In the genomic region with DNA sequence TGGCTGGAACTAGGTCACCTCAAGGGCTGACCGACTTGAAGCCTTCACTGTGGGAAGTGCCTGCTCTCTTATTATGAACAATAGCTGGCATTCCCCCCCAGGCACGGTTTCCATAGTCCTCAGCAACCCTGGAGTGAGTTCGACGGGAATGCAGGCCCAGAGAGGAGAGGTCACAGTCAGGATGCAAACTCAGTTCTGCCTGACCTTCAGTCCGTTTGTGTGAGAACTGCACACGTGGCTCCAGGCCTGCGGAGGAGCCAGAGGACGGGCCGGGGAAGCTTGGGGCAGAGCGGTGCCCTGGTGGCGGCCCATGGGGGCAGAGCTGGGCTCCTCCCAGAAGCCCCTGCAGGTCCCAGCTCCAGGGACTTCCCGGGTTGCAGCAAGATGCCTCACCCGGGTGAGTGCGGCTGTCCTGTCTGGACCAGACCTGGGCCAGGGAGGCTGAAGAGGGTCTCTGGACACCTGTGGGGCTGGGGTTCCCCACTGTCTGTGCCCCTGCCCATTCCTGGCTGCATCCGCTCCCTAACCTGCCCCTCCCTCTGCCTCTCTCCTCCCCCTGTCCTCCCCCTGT, we compare ENCODE assay signal across 1 cellular context.
TF ChIP-seq lines count a peak whose summit lies in the region.

No MANE protein-coding gene starts in this region.

TF ChIP-seq in H1, 55 proteins besides CTCF, POLR2A, EP300 and RAD21:
- no peak for TF ChIP-seq CBX8 (IDR thresholded peaks at IDR 0.05; ENCODE audit: borderline replicate concordance, low read depth, low read length)
- TF ChIP-seq, protein P1, sequence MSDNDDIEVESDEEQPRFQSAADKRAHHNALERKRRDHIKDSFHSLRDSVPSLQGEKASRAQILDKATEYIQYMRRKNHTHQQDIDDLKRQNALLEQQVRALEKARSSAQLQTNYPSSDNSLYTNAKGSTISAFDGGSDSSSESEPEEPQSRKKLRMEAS (IDR thresholded peaks at IDR 0.05), result peak; percentile 57; the same call in 1 of the 2 replicates
